ENCODE assay signal across 1 cellular context in the genomic region with DNA sequence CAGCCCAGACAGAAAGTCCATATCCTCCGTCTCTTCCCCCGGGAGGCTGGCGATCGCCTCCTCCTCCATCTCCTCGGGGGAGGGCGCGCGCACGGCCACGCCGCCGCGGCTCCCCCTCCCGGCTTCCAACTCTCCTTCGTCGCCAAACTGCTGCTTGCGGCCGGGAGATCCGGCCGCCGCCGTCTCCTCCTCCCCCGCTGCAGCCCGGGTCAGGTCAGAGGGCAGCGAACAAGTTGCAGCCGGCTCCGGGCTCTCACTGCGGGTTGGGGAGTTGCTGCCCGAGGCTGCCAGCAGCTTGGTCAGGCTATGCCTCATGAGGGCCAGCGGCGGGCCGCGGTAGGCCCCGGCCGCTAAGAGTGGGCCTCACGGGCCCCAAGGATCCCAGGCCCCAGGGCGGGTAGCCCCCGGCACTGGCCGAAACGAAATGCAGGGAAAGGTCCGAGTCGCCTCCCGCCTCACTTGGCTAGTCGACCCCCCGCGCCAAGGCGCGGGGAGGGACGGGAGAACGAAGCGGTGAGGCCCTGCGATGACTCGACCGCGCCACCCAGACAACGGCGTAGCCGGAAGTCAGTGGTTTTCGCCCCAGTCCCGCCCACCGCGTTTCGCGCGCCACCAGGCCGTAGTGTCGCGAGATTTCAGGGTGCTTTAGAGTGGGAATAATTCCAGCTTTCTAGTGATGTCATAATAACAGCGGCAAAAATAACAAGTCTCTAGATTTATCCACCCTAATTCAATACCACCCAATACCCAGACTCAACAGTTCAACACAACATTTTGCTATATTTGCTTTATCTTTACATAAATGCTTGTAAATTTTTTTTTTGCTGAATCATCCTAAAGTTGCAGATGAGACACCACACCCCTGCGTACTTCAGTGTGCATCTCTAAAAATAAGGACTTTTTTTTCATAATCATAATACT.
TF ChIP-seq lines count a peak whose summit lies in the region.

A gene with protein sequence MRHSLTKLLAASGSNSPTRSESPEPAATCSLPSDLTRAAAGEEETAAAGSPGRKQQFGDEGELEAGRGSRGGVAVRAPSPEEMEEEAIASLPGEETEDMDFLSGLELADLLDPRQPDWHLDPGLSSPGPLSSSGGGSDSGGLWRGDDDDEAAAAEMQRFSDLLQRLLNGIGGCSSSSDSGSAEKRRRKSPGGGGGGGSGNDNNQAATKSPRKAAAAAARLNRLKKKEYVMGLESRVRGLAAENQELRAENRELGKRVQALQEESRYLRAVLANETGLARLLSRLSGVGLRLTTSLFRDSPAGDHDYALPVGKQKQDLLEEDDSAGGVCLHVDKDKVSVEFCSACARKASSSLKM (minus strand): TSS at position 569 of the 921 bp plus-strand sequence. CDS start 254 bp downstream, at position 315.

TF ChIP-seq in HepG2, 621 proteins besides CTCF, POLR2A, EP300 and RAD21 (continued from another document and continues in another):
- TF ChIP-seq, protein P1, sequence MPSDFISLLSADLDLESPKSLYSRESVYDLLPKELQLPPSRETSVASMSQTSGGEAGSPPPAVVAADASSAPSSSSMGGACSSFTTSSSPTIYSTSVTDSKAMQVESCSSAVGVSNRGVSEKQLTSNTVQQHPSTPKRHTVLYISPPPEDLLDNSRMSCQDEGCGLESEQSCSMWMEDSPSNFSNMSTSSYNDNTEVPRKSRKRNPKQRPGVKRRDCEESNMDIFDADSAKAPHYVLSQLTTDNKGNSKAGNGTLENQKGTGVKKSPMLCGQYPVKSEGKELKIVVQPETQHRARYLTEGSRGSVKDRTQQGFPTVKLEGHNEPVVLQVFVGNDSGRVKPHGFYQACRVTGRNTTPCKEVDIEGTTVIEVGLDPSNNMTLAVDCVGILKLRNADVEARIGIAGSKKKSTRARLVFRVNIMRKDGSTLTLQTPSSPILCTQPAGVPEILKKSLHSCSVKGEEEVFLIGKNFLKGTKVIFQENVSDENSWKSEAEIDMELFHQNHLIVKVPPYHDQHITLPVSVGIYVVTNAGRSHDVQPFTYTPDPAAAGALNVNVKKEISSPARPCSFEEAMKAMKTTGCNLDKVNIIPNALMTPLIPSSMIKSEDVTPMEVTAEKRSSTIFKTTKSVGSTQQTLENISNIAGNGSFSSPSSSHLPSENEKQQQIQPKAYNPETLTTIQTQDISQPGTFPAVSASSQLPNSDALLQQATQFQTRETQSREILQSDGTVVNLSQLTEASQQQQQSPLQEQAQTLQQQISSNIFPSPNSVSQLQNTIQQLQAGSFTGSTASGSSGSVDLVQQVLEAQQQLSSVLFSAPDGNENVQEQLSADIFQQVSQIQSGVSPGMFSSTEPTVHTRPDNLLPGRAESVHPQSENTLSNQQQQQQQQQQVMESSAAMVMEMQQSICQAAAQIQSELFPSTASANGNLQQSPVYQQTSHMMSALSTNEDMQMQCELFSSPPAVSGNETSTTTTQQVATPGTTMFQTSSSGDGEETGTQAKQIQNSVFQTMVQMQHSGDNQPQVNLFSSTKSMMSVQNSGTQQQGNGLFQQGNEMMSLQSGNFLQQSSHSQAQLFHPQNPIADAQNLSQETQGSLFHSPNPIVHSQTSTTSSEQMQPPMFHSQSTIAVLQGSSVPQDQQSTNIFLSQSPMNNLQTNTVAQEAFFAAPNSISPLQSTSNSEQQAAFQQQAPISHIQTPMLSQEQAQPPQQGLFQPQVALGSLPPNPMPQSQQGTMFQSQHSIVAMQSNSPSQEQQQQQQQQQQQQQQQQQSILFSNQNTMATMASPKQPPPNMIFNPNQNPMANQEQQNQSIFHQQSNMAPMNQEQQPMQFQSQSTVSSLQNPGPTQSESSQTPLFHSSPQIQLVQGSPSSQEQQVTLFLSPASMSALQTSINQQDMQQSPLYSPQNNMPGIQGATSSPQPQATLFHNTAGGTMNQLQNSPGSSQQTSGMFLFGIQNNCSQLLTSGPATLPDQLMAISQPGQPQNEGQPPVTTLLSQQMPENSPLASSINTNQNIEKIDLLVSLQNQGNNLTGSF (CRISPR knock-in tag; IDR thresholded peaks at IDR 0.05) = peak; percentile 82
- TF ChIP-seq, protein P2, sequence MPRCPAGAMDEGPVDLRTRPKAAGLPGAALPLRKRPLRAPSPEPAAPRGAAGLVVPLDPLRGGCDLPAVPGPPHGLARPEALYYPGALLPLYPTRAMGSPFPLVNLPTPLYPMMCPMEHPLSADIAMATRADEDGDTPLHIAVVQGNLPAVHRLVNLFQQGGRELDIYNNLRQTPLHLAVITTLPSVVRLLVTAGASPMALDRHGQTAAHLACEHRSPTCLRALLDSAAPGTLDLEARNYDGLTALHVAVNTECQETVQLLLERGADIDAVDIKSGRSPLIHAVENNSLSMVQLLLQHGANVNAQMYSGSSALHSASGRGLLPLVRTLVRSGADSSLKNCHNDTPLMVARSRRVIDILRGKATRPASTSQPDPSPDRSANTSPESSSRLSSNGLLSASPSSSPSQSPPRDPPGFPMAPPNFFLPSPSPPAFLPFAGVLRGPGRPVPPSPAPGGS (CRISPR knock-in tag; IDR thresholded peaks at IDR 0.05) = peak; percentile 94
- TF ChIP-seq SP140L (CRISPR knock-in tag; IDR thresholded peaks at IDR 0.05; ENCODE audit: borderline replicate concordance) = no peak
- TF ChIP-seq, protein P3, sequence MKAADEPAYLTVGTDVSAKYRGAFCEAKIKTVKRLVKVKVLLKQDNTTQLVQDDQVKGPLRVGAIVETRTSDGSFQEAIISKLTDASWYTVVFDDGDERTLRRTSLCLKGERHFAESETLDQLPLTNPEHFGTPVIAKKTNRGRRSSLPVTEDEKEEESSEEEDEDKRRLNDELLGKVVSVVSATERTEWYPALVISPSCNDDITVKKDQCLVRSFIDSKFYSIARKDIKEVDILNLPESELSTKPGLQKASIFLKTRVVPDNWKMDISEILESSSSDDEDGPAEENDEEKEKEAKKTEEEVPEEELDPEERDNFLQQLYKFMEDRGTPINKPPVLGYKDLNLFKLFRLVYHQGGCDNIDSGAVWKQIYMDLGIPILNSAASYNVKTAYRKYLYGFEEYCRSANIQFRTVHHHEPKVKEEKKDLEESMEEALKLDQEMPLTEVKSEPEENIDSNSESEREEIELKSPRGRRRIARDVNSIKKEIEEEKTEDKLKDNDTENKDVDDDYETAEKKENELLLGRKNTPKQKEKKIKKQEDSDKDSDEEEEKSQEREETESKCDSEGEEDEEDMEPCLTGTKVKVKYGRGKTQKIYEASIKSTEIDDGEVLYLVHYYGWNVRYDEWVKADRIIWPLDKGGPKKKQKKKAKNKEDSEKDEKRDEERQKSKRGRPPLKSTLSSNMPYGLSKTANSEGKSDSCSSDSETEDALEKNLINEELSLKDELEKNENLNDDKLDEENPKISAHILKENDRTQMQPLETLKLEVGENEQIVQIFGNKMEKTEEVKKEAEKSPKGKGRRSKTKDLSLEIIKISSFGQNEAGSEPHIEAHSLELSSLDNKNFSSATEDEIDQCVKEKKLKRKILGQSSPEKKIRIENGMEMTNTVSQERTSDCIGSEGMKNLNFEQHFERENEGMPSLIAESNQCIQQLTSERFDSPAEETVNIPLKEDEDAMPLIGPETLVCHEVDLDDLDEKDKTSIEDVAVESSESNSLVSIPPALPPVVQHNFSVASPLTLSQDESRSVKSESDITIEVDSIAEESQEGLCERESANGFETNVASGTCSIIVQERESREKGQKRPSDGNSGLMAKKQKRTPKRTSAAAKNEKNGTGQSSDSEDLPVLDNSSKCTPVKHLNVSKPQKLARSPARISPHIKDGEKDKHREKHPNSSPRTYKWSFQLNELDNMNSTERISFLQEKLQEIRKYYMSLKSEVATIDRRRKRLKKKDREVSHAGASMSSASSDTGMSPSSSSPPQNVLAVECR (CRISPR knock-in tag; IDR thresholded peaks at IDR 0.05; ENCODE audit: borderline replicate concordance) = peak; percentile 80
- no peak for TF ChIP-seq ZNF282 (IDR thresholded peaks at IDR 0.05; ENCODE audit: partially characterized antibody)
- peak; percentile 88 for TF ChIP-seq ZNF816 (CRISPR knock-in tag; IDR thresholded peaks at IDR 0.05; ENCODE audit: borderline replicate concordance)
- no peak for TF ChIP-seq RFX1 (IDR thresholded peaks at IDR 0.05)
- peak; percentile 58; the same call in 1 of the 2 replicates for TF ChIP-seq DNMT1 (CRISPR knock-in tag; IDR thresholded peaks at IDR 0.05)
- TF ChIP-seq BORCS8-MEF2B (CRISPR knock-in tag; IDR thresholded peaks at IDR 0.05) = peak; percentile 80
- TF ChIP-seq, protein P4, sequence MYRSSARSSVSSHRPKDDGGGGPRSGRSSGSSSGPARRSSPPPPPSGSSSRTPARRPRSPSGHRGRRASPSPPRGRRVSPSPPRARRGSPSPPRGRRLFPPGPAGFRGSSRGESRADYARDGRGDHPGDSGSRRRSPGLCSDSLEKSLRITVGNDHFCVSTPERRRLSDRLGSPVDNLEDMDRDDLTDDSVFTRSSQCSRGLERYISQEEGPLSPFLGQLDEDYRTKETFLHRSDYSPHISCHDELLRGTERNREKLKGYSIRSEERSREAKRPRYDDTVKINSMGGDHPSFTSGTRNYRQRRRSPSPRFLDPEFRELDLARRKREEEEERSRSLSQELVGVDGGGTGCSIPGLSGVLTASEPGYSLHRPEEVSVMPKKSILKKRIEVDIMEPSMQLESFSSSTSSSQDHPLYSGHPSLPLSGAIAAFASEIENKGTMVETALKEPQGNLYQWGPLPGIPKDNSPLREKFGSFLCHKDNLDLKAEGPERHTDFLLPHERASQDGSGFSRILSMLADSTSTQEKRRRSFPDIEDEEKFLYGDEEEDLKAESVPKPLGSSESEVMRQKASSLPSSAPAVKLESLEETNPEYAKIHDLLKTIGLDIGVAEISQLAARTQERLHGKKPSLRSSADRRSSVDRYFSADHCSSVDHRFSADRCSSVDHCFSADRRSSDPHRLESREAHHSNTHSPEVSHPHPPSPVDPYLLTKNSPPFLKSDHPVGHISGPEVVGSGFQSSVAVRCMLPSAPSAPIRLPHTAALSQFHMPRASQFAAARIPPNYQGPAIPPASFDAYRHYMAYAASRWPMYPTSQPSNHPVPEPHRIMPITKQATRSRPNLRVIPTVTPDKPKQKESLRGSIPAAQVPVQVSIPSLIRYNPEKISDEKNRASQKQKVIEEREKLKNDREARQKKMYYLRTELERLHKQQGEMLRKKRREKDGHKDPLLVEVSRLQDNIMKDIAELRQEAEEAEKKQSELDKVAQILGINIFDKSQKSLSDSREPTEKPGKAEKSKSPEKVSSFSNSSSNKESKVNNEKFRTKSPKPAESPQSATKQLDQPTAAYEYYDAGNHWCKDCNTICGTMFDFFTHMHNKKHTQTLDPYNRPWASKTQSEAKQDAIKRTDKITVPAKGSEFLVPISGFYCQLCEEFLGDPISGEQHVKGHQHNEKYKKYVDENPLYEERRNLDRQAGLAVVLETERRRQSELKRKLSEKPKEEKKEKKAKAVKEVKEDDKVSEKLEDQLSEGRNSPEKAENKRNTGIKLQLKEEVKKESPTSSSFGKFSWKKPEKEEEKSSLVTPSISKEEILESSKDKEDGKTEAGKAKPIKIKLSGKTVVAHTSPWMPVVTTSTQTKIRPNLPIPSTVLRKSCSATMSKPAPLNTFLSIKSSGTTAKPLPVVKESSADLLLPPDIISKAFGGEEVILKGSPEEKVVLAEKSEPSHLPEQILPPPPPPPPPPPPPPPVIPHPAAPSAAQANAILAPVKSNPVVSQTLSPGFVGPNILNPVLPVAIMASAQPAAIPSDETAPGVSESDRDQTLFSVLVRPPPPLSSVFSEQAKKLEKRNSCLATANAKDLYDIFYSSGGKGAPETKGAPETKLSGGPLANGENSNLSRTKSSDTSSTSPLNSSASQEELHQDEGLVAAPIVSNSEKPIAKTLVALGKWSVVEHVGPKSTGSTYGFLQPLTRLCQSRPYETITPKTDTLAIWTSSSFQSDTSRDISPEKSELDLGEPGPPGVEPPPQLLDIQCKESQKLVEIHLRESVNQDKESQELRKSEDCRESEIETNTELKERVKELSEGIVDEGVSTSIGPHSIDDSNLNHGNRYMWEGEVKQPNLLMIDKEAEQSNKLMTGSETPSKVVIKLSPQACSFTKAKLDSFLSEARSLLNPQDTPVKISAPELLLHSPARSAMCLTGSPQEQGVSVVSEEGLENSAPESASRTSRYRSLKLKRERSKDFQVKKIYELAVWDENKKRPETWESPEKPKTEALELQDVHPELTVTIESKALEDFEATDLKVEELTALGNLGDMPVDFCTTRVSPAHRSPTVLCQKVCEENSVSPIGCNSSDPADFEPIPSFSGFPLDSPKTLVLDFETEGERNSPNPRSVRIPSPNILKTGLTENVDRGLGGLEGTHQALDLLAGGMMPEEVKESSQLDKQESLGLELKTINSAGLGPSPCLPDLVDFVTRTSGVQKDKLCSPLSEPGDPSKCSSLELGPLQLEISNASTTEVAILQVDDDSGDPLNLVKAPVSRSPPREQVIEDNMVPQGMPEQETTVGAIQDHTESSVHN (CRISPR knock-in tag; IDR thresholded peaks at IDR 0.05) = no peak
- peak; percentile 73; the same call in 1 of the 2 replicates for TF ChIP-seq NFATC3 (CRISPR knock-in tag; IDR thresholded peaks at IDR 0.05)
- TF ChIP-seq WIZ (CRISPR knock-in tag; IDR thresholded peaks at IDR 0.05) = peak; percentile 73; the same call in 1 of the 2 replicates
- TF ChIP-seq SP4 (CRISPR knock-in tag; IDR thresholded peaks at IDR 0.05) = peak; percentile 79
- peak; percentile 35; the same call in 1 of the 2 replicates for TF ChIP-seq ZNF768 (CRISPR knock-in tag; IDR thresholded peaks at IDR 0.05)
- TF ChIP-seq ZNF263 (CRISPR knock-in tag; IDR thresholded peaks at IDR 0.05) = 0 out of 2 replicates have a peak, but pooled peaks have one; percentile 39
- 0 out of 2 replicates have a peak, but pooled peaks have one; percentile 34 for TF ChIP-seq KLF6 (CRISPR knock-in tag; IDR thresholded peaks at IDR 0.05)
- TF ChIP-seq GLI4 (CRISPR knock-in tag; IDR thresholded peaks at IDR 0.05; ENCODE audit: borderline replicate concordance) = peak; percentile 98
- TF ChIP-seq, protein P5, sequence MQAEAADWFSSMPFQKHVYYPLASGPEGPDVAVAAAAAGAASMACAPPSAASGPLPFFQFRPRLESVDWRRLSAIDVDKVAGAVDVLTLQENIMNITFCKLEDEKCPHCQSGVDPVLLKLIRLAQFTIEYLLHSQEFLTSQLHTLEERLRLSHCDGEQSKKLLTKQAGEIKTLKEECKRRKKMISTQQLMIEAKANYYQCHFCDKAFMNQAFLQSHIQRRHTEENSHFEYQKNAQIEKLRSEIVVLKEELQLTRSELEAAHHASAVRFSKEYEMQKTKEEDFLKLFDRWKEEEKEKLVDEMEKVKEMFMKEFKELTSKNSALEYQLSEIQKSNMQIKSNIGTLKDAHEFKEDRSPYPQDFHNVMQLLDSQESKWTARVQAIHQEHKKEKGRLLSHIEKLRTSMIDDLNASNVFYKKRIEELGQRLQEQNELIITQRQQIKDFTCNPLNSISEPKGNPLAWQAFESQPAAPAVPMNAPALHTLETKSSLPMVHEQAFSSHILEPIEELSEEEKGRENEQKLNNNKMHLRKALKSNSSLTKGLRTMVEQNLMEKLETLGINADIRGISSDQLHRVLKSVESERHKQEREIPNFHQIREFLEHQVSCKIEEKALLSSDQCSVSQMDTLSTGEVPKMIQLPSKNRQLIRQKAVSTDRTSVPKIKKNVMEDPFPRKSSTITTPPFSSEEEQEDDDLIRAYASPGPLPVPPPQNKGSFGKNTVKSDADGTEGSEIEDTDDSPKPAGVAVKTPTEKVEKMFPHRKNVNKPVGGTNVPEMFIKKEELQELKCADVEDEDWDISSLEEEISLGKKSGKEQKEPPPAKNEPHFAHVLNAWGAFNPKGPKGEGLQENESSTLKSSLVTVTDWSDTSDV (CRISPR knock-in tag; IDR thresholded peaks at IDR 0.05) = 0 out of 2 replicates have a peak, but pooled peaks have one; percentile 54
